Comparison of ENCODE assay signal across 1 cellular context in the genomic region with DNA sequence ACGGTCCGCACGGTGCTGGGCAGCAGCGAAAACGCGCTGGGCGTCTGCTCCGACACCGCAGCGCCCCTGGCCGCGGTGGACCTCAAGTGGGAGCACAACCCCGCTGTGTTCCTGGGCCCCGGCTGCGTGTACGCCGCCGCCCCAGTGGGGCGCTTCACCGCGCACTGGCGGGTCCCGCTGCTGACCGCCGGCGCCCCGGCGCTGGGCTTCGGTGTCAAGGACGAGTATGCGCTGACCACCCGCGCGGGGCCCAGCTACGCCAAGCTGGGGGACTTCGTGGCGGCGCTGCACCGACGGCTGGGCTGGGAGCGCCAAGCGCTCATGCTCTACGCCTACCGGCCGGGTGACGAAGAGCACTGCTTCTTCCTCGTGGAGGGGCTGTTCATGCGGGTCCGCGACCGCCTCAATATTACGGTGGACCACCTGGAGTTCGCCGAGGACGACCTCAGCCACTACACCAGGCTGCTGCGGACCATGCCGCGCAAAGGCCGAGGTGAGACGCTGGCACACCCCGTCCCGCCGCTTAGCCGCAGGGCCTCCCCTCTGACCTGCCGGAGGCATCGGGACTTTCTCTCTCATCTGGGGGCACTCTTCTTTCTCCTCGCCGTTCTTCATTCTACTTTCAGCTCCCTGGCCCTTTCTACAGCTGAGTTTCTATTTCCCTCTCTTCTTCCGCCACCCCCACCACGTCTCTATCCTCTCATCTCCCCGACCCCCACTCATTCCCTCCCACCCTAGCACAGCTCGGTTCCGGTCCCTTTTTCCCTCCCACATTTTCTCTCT.
TF ChIP-seq lines count a peak whose summit lies in the region.

No MANE protein-coding gene starts in this region.

TF ChIP-seq in IMR-90, 13 proteins besides CTCF, POLR2A, EP300 and RAD21 (continued from another document):
- TF ChIP-seq, protein P1, sequence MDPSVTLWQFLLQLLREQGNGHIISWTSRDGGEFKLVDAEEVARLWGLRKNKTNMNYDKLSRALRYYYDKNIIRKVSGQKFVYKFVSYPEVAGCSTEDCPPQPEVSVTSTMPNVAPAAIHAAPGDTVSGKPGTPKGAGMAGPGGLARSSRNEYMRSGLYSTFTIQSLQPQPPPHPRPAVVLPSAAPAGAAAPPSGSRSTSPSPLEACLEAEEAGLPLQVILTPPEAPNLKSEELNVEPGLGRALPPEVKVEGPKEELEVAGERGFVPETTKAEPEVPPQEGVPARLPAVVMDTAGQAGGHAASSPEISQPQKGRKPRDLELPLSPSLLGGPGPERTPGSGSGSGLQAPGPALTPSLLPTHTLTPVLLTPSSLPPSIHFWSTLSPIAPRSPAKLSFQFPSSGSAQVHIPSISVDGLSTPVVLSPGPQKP (IDR thresholded peaks at IDR 0.05; ENCODE audit: borderline replicate concordance, low read depth, low read length), result no peak
- TF ChIP-seq NFE2L2 (IDR thresholded peaks at IDR 0.05; ENCODE audit: low read depth, low read length) (no peak), BHLHE40 (IDR thresholded peaks at IDR 0.05; ENCODE audit: low read depth, low read length) (no peak), RFX5 (IDR thresholded peaks at IDR 0.05; ENCODE audit: low read depth, low read length) (no peak), FOS (IDR thresholded peaks at IDR 0.05; ENCODE audit: low read depth, low read length) (no peak), MXI1 (IDR thresholded peaks at IDR 0.05; ENCODE audit: borderline replicate concordance, low read depth, low read length) (no peak), SMC3 (IDR thresholded peaks at IDR 0.05; ENCODE audit: low read depth, low read length) (no peak)
